ENCODE assay signal across 9 cellular contexts in genomic region chr18:54945726-54946125, GRCh38. TPM values are rescaled to one million over a fixed set of nuclear protein-coding genes. Genes with fewer than 3 reads are reported as not detected.
DNase-seq lines count a peak whose midpoint lies in the region; ATAC-seq and TF ChIP-seq lines count a peak whose summit lies in the region.
"Had no signal": no experiment of that assay in that cellular context is flagged by ENCODE, and none has a peak within 500 bp of the region (broad histone marks: within the 10 kb centered on the region; RNA-seq: fewer than 3 reads in every experiment).

No MANE protein-coding gene starts in this region.

- H3K9me3 ChIP-seq in left ventricle myocardium inferior (replicated peaks) (no peaks in the 10 kb centered on the region), right lobe of liver (no peaks in the 10 kb centered on the region), vagina (no peaks in the 10 kb centered on the region)

- H3K36me3 ChIP-seq in left ventricle myocardium inferior (no peaks in the 10 kb centered on the region), right lobe of liver (no peaks in the 10 kb centered on the region), vagina (no peaks in the 10 kb centered on the region)
- H3K36me3 ChIP-seq: SJSA1 had no signal

- peak overlapping the region; percentile 72 for H3K4me3 Mint-ChIP-seq in activated naive CD8-positive, alpha-beta T cell treated with anti-CD3 and anti-CD28 coated beads for 36 hours

- H3K27ac Mint-ChIP-seq in activated naive CD8-positive, alpha-beta T cell treated with anti-CD3 and anti-CD28 coated beads for 36 hours = peak overlapping the region; percentile 35

- no peak for ATAC-seq in left ventricle myocardium superior
- ATAC-seq in right lobe of liver = peak; percentile 3 to 17 (median 11)

- H3K36me3 Mint-ChIP-seq in activated naive CD8-positive, alpha-beta T cell treated with anti-CD3 and anti-CD28 coated beads for 36 hours = no peaks in the 10 kb centered on the region

- TF ChIP-seq POLR2A in right lobe of liver (IDR thresholded peaks at IDR 0.05) (no peak), vagina (IDR thresholded peaks at IDR 0.05) (no peak)

- H3K4me3 ChIP-seq in left ventricle myocardium inferior (peak overlapping the region; percentile 60), right lobe of liver (peak overlapping the region; percentile 18 to 49 (median 37)), vagina (no peak overlapping the region)
- H3K4me3 ChIP-seq: SJSA1 had no signal

- TF ChIP-seq CTCF in left ventricle myocardium inferior (IDR thresholded peaks at IDR 0.05; ENCODE audit: borderline replicate concordance) (no peak), right lobe of liver (IDR thresholded peaks at IDR 0.05) (no peak), vagina (IDR thresholded peaks at IDR 0.05) (no peak)

- H3K27me3 Mint-ChIP-seq in activated naive CD8-positive, alpha-beta T cell treated with anti-CD3 and anti-CD28 coated beads for 36 hours = peaks cover 4% of the 10 kb centered on the region

- intact Hi-C loops in left ventricle myocardium inferior (cut with micrococcal nuclease) = no loop called here
- intact Hi-C loops in left ventricle myocardium superior (cut with micrococcal nuclease) = no loop called here
- intact Hi-C loops in right lobe of liver (cut with DNase I) = no loop called here
- intact Hi-C loops in vagina (cut with DNase I) = no loop called here

- H3K27ac ChIP-seq in left ventricle myocardium inferior (replicated peaks) = peak overlapping the region; percentile 76
- H3K27ac ChIP-seq in right lobe of liver = peak overlapping the region; percentile 39 to 55 (median 54)
- H3K27ac ChIP-seq in vagina = peak overlapping the region; percentile 12
- H3K27ac ChIP-seq in substantia nigra (ENCODE audit: low read depth, low read length, poor library complexity, severe bottlenecking) = no peak overlapping the region
- H3K27ac ChIP-seq: SJSA1 had no signal

- no peak for DNase-seq in left ventricle myocardium inferior
- no peak for DNase-seq in left ventricle myocardium superior
- DNase-seq in activated naive CD8-positive, alpha-beta T cell treated with anti-CD3 and anti-CD28 coated beads for 36 hours = no peak
- DNase-seq in right lobe of liver = no peak
- DNase-seq in vagina (ENCODE audit: extremely low spot score in 2 of 2) = no peak
- no peak for DNase-seq in NCI-H2227 treated with DMSO at 0.1 percent for 48 hours (lab: John Stamatoyannopoulos, UW)
- no peak for DNase-seq in GOT3 (lab: John Stamatoyannopoulos, UW)
- DNase-seq in substantia nigra (lab: John Stamatoyannopoulos, UW) = no peak

- H3K27me3 ChIP-seq in left ventricle myocardium inferior (ENCODE audit: low read depth) (no peaks in the 10 kb centered on the region), right lobe of liver (no peaks in the 10 kb centered on the region), vagina (no peaks in the 10 kb centered on the region)
- H3K27me3 ChIP-seq: SJSA1 had no signal

- peaks cover 16% of the 10 kb centered on the region for H3K4me1 Mint-ChIP-seq in activated naive CD8-positive, alpha-beta T cell treated with anti-CD3 and anti-CD28 coated beads for 36 hours

- no peaks in the 10 kb centered on the region for H3K9me3 Mint-ChIP-seq in activated naive CD8-positive, alpha-beta T cell treated with anti-CD3 and anti-CD28 coated beads for 36 hours

- WGBS in right lobe of liver (ENCODE audit: insufficient coverage, low coverage, low lambda C conversion rate, missing lambda C conversion rate) = 17% methylated on average over 2 of the region's 2 CpGs

- H3K4me1 ChIP-seq in left ventricle myocardium inferior = peaks cover 24% of the 10 kb centered on the region
- H3K4me1 ChIP-seq in right lobe of liver = peaks cover 0 to 26% (median 14%) of the 10 kb centered on the region in 4 donors
- H3K4me1 ChIP-seq in vagina = no peaks in the 10 kb centered on the region

RNA-seq across cellular contexts. Expression of gene CCDC68, which starts 13.5 kb away (rescaled TPM):
- 5.1 TPM for total RNA-seq in left ventricle myocardium inferior
- 3.3 TPM for total RNA-seq in left ventricle myocardium superior
- not detected for total RNA-seq in activated naive CD8-positive, alpha-beta T cell treated with anti-CD3 and anti-CD28 coated beads for 36 hours
- total RNA-seq in right lobe of liver = 10 to 100 TPM in 3 of 6 experiments, 1 to 10 TPM in 3; 3.1 to 17.3 (median 9.3) TPM
- 8.1 TPM for total RNA-seq in vagina

Comparison
In these comparisons a context has a peak if more than half of its experiments do, and no peak if none do; other contexts are left out.
1. H3K4me3 ChIP-seq: peak in left ventricle myocardium inferior (single experiment) and right lobe of liver (3 of 3); none in vagina (0 of 2).